ENCODE assay signal across 18 cellular contexts in the genomic region with DNA sequence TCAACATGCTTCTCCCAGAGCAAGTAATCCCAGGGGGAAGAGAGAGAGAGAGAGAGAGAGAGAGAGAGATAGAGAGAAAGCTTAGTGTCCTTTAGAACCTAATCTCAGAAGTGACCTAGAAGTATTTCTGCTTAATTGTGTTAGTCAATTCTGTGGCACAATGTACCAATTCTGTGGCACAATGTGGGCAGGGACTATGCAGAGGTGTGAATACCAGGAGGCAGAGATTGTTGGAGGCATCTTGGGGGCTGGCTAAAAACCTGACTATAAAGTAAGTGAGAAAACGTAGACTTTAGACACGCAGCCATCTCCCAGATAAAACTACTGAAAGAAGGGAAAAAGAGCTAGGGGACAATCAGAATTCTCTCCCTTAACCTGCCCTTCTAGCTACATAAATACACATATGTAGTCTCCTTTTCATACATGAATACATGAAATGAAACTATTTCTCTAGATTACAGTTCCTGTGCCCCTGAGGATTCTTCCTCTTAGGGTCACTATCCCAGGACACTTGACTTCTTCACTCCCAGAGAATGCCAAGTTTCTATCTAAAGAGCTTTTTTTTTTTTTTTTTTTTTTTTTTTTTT. TPM values are rescaled to one million over a fixed set of nuclear protein-coding genes. Genes with fewer than 3 reads are reported as not detected.
DNase-seq lines count a peak whose midpoint lies in the region; ATAC-seq and TF ChIP-seq lines count a peak whose summit lies in the region.
"Had no signal": no experiment of that assay in that cellular context is flagged by ENCODE, and none has a peak within 500 bp of the region (broad histone marks: within the 10 kb centered on the region; RNA-seq: fewer than 3 reads in every experiment).

No MANE protein-coding gene starts in this region.

- no peaks in the 10 kb centered on the region for H3K27me3 ChIP-seq in Loucy (ENCODE audit: insufficient read depth, low read length, poor library complexity, severe bottlenecking)
- H3K27me3 ChIP-seq: BLaER1, esophagus muscularis mucosa, Peyer's patch had no signal

- no peaks in the 10 kb centered on the region for H3K36me3 ChIP-seq in Loucy (ENCODE audit: insufficient read depth, low read length)
- H3K36me3 ChIP-seq: BLaER1, esophagus muscularis mucosa, left ventricle myocardium inferior, Peyer's patch had no signal

- BruUV-seq in Calu3 (replicated peaks; lab: Mats Ljungman, UMichigan), result no TSS peak

- H3K4me2 ChIP-seq in Loucy (ENCODE audit: low read depth, low read length, poor library complexity, severe bottlenecking), result no peak overlapping the region
- H3K4me2 ChIP-seq: BLaER1 had no signal

- TF ChIP-seq CTCF in Calu3 (IDR thresholded peaks at IDR 0.05; ENCODE audit: unreplicated experiment) (no peak), Loucy (conservative IDR thresholded peaks at IDR 0.05; ENCODE audit: low read length) (no peak), chondrocyte (IDR thresholded peaks at IDR 0.05) (no peak), natural killer cell (IDR thresholded peaks at IDR 0.05) (no peak)

- DNase-seq in Calu3 (no peak), chondrocyte (ENCODE audit: low spot score) (no peak), natural killer cell (no peak), AML-193 (lab: John Stamatoyannopoulos, UW) (no peak), mucosa of gallbladder (ENCODE audit: low spot score) (no peak)
- DNase-seq: DND-41, hippocampal formation, left ventricle myocardium inferior, naive B cell, NCI-H2081 treated with DMSO at 0.1 percent for 48 hours, Peyer's patch had no signal

- H3K27me3 Mint-ChIP-seq in Calu3 (ENCODE audit: unreplicated experiment) (no peaks in the 10 kb centered on the region), chondrocyte (ENCODE audit: low read depth) (no peaks in the 10 kb centered on the region), natural killer cell (ENCODE audit: low read depth in 2 of 2) (no peaks in the 10 kb centered on the region)
- H3K27me3 Mint-ChIP-seq: naive B cell had no signal

- no peaks in the 10 kb centered on the region for H3K9me2 ChIP-seq in Loucy (replicated peaks; ENCODE audit: low read depth, low read length)

- H3K4me1 Mint-ChIP-seq in Calu3 (ENCODE audit: low read depth, unreplicated experiment) (peaks cover 35% of the 10 kb centered on the region), chondrocyte (ENCODE audit: low read depth) (peaks cover 13% of the 10 kb centered on the region), natural killer cell (peaks cover 40 to 48% of the 10 kb centered on the region in 2 donors)
- H3K4me1 Mint-ChIP-seq: naive B cell had no signal

- peaks cover under 1% of the 10 kb centered on the region; the same call in 1 of the 2 replicates for H3K9me3 ChIP-seq in Loucy (ENCODE audit: insufficient read depth, low read depth, low read length)
- H3K9me3 ChIP-seq: esophagus muscularis mucosa, left ventricle myocardium inferior had no signal

- H3F3A ChIP-seq in Loucy (ENCODE audit: low read depth), result no peaks in the 10 kb centered on the region

- H3K36me3 Mint-ChIP-seq in Calu3 (ENCODE audit: insufficient read depth, unreplicated experiment) (no peaks in the 10 kb centered on the region), chondrocyte (ENCODE audit: low read depth) (peaks cover 2% of the 10 kb centered on the region), natural killer cell (no peaks in the 10 kb centered on the region)

- no peak overlapping the region for H3K4me3 Mint-ChIP-seq in Calu3 (ENCODE audit: low read depth, unreplicated experiment)
- no peak overlapping the region for H3K4me3 Mint-ChIP-seq in chondrocyte (ENCODE audit: unreplicated experiment)
- peak overlapping the region; percentile 72 for H3K4me3 Mint-ChIP-seq in natural killer cell
- H3K4me3 Mint-ChIP-seq: naive B cell had no signal

- ATAC-seq in natural killer cell, result peak; percentile 30 to 74 (median 60)
- ATAC-seq in GM18520 (IDR thresholded peaks at IDR 0.05; ENCODE audit: unreplicated experiment), result no peak
- no peak for ATAC-seq in HG03460 (IDR thresholded peaks at IDR 0.05; ENCODE audit: unreplicated experiment)

- H3K27ac Mint-ChIP-seq in Calu3 (ENCODE audit: unreplicated experiment), result peak overlapping the region; percentile 63
- H3K27ac Mint-ChIP-seq in chondrocyte (ENCODE audit: unreplicated experiment), result peak overlapping the region; percentile 61
- peak overlapping the region; percentile 32 to 75 for H3K27ac Mint-ChIP-seq in natural killer cell

- H3K79me2 ChIP-seq in Loucy (ENCODE audit: insufficient read depth, low read length), result no peaks in the 10 kb centered on the region

- H4K20me1 ChIP-seq in Loucy (ENCODE audit: insufficient read depth, low read length, poor library complexity, severe bottlenecking), result no peaks in the 10 kb centered on the region
- H4K20me1 ChIP-seq: BLaER1 had no signal

- H3K9ac ChIP-seq in Loucy (ENCODE audit: low read depth, low read length, poor library complexity, severe bottlenecking), result no peak overlapping the region
- H3K9ac ChIP-seq: BLaER1 had no signal

- CTCF ChIA-PET in Calu3 (lab: Charles Lee), result interaction anchor here (0.8 to 0.9 kb wide), 2 partner anchors 51 to 159 kb away, joined by 3 to 5 read pairs; no protein-coding TSS in a partner anchor

- no peak overlapping the region for H3K4me3 ChIP-seq in Loucy (ENCODE audit: low read length, poor library complexity, severe bottlenecking)
- H3K4me3 ChIP-seq: BLaER1, coronary artery, esophagus muscularis mucosa, left ventricle myocardium inferior, Peyer's patch had no signal

- H3K4me1 ChIP-seq in Loucy (ENCODE audit: insufficient read depth, low read length, poor library complexity, severe bottlenecking), result peaks cover 8% of the 10 kb centered on the region
- H3K4me1 ChIP-seq: BLaER1, left ventricle myocardium inferior, Peyer's patch had no signal

- H3K9me3 Mint-ChIP-seq in Calu3 (ENCODE audit: low read depth, unreplicated experiment) (peaks cover 2% of the 10 kb centered on the region), chondrocyte (ENCODE audit: low read depth) (peaks cover 3% of the 10 kb centered on the region), natural killer cell (peaks cover 0 to 1% of the 10 kb centered on the region in 2 donors)

- intact Hi-C loops in Calu3 (cut with micrococcal nuclease; ENCODE audit: unreplicated experiment) (no loop called here), natural killer cell (cut with micrococcal nuclease) (no loop called here)

- H2AFZ ChIP-seq in Loucy (ENCODE audit: low read length), result peak overlapping the region; percentile 67

RNA-seq across cellular contexts. Expression of gene HOPX, which starts 40.1 kb away (rescaled TPM):
- not detected in 2 replicates for total RNA-seq in Calu3 (2022)
- total RNA-seq in chondrocyte, result 2.0 to 2.7 TPM in 2 of 3 replicates, not detected in the other
- total RNA-seq in natural killer cell, result 100 to 1,000 TPM; 152 to 240 (median 167) TPM
- 27.6 TPM for total RNA-seq in mucosa of gallbladder
- total RNA-seq: H4 had no signal

Comparison
In these comparisons a context has a peak if more than half of its experiments do, and no peak if none do; other contexts are left out.
1. ATAC-seq: peak in natural killer cell (3 of 3); none in GM18520 (single experiment) and HG03460 (single experiment).
2. Peak in every context shown above with its lines, with median percentiles within 50 percentile points of each other: H3K27ac Mint-ChIP-seq.